ENCODE assay signal across 18 cellular contexts in the genomic region with DNA sequence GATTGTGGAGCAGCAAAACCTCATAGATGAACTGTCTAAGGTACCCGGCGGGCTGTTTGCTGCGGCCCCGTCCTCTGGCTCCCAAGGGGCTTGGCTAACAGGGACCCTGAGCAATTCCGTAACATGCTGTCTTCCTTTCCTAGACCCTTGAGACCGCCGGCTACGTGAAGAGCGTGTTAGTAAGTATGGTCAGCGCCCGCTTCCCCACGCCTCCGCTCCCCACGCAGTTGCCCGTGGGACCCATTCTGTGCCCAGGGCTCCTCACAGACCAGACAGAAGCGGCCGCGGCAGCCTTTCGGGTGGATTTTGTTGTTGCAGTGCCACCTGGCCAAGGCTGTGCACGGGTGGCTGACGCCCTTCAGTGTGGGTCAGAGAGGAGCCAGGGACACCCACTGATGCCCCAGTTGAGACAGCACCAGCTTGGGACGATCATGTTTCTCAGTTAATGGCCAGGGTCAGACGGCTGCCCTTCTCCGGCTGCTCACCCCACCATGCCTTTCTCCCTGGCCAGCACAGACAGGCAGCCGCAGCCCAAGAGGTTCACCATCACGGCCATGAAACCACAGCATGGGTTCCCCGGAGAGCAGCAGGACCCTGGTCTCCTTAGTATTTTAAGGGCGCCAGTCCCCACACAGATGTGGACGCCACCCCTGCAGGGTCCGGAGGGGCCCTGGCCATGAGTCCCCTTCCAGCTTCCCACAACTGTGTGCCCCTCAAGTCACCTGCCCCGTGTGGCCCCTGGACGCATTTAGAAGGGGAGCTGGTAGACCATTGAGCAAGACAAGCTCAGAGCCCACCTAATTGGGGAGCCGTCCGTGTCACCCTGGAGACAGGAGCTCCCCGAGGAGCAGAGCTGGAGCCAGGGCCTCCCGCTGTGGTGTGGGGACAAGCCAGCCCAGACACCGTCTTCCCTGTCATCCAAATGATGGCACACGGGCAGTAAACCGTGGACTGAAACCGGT. TPM values are rescaled to one million over a fixed set of nuclear protein-coding genes. Genes with fewer than 3 reads are reported as not detected.
A peak's percentile ranks its signal among the peaks of the same experiment; 100 is the strongest.
DNase-seq lines count a peak whose midpoint lies in the region; ATAC-seq lines count a peak whose summit lies in the region.
"Had no signal": no experiment of that assay in that cellular context is flagged by ENCODE, and none has a peak within 500 bp of the region (broad histone marks: within the 10 kb centered on the region; RNA-seq: fewer than 3 reads in every experiment).

No MANE protein-coding gene starts in this region.

- H3K27ac ChIP-seq in BLaER1 (peak overlapping the region; percentile 23; the same call in 1 of the 2 replicates), neuronal stem cell (replicated peaks; ENCODE audit: low read length) (no peak overlapping the region)
- 0 out of 22 replicates have a peak overlapping the region, but pooled peaks of 1 of the 11 experiments have one; percentile 10 for H3K27ac ChIP-seq in BLaER1 treated with 17β-estradiol and CSF1 and Interleukin-3, amounts not matched to agents 10 nM and 100 nM
- H3K27ac ChIP-seq: PC-9 had no signal

- 0 out of 2 replicates have a peak overlapping the region, but pooled peaks have one; percentile 14 for H3K4me3 ChIP-seq in BLaER1
- no peak overlapping the region; a peak in 1 of 20 replicates for H3K4me3 ChIP-seq in BLaER1 treated with 17β-estradiol and CSF1 and Interleukin-3, amounts not matched to agents 10 nM and 100 nM
- H3K4me3 ChIP-seq in neuronal stem cell (ENCODE audit: low read length in 2 of 2), result no peak overlapping the region
- H3K4me3 ChIP-seq: PC-9 had no signal

- intact Hi-C loops in left ventricle myocardium superior (cut with micrococcal nuclease) (no loop called here), left colon (cut with DNase I, micrococcal nuclease) (no loop called here)

- no peak overlapping the region for H2AFZ ChIP-seq in neuronal stem cell (ENCODE audit: low read length)
- H2AFZ ChIP-seq: PC-9 had no signal

- no peak for ATAC-seq in left ventricle myocardium superior
- no peak for ATAC-seq in stimulated activated naive CD8-positive, alpha-beta T cell treated with anti-CD3 and anti-CD28 coated beads, Interleukin-15, Interleukin-2, amounts not matched to agents 100 U/mL and 50 U/mL, for 24 hours
- ATAC-seq in left colon, result no peak
- ATAC-seq: HepG2 had no signal

- no peak overlapping the region for H4K8ac ChIP-seq in neuronal stem cell (ENCODE audit: low read depth, low read length)

- H2AK5ac ChIP-seq in neuronal stem cell (ENCODE audit: low read depth, low read length), result peak overlapping the region; percentile 8

- peak overlapping the region; percentile 83 for H3K4me2 ChIP-seq in BLaER1
- peak overlapping the region in 10 of 11 experiments; percentile 7 to 85 (median 81); a peak in 19 of 22 replicates for H3K4me2 ChIP-seq in BLaER1 treated with 17β-estradiol and CSF1 and Interleukin-3, amounts not matched to agents 10 nM and 100 nM
- H3K4me2 ChIP-seq in neuronal stem cell (ENCODE audit: insufficient read depth, low read length, poor library complexity, severe bottlenecking), result no peak overlapping the region
- H3K4me2 ChIP-seq: PC-9 had no signal

- no peaks in the 10 kb centered on the region for H4K20me1 ChIP-seq in BLaER1
- peaks cover 0 to 34% (median 0%) of the 10 kb centered on the region in 11 experiments; a peak in 7 of 22 replicates for H4K20me1 ChIP-seq in BLaER1 treated with 17β-estradiol and CSF1 and Interleukin-3, amounts not matched to agents 10 nM and 100 nM

- H3K9me3 ChIP-seq in BLaER1, result no peaks in the 10 kb centered on the region
- no peaks in the 10 kb centered on the region for H3K9me3 ChIP-seq in BLaER1 treated with 17β-estradiol and CSF1 and Interleukin-3, amounts not matched to agents 10 nM and 100 nM (replicated peaks in 1 of 11)
- H3K9me3 ChIP-seq in neuronal stem cell (replicated peaks in 1 of 2; ENCODE audit: control insufficient read depth in 2 of 2, insufficient read depth in 1 of 2, low read depth in 1 of 2, low read length in 2 of 2), result peaks cover 0 to 3% of the 10 kb centered on the region in 2 donors

- H2BK15ac ChIP-seq in neuronal stem cell (ENCODE audit: low read length), result no peak overlapping the region

- no peak overlapping the region for H2BK5ac ChIP-seq in neuronal stem cell (ENCODE audit: low read length)

- H2BK12ac ChIP-seq in neuronal stem cell (ENCODE audit: low read length), result no peak overlapping the region

- H3K4me1 ChIP-seq in BLaER1, result peaks cover 73% of the 10 kb centered on the region
- H3K4me1 ChIP-seq in BLaER1 treated with 17β-estradiol and CSF1 and Interleukin-3, amounts not matched to agents 10 nM and 100 nM, result peaks cover 12 to 74% (median 61%) of the 10 kb centered on the region in 10 experiments; a peak in 18 of 20 replicates
- H3K4me1 ChIP-seq in neuronal stem cell (ENCODE audit: control insufficient read depth in 2 of 2, insufficient read depth in 1 of 2, low read depth in 1 of 2, low read length in 2 of 2), result peaks cover 3 to 6% of the 10 kb centered on the region in 2 donors

- no peak overlapping the region for H4K91ac ChIP-seq in neuronal stem cell (ENCODE audit: low read depth, low read length, poor library complexity)

- no peak overlapping the region for H3K4ac ChIP-seq in neuronal stem cell (ENCODE audit: low read length)

- H3K27me3 ChIP-seq in BLaER1, result peaks cover 13% of the 10 kb centered on the region; the same call in 1 of the 2 replicates
- H3K27me3 ChIP-seq in BLaER1 treated with 17β-estradiol and CSF1 and Interleukin-3, amounts not matched to agents 10 nM and 100 nM, result peaks cover 0 to 31% (median 0%) of the 10 kb centered on the region in 11 experiments; a peak in 9 of 22 replicates
- peaks cover 0 to 25% (median 2%) of the 10 kb centered on the region in 3 experiments for H3K27me3 ChIP-seq in neuronal stem cell (ENCODE audit: control insufficient read depth in 3 of 3, insufficient read depth in 3 of 3, low read depth in 1 of 3, low read length in 3 of 3)

- no CpG with 5 or more reads among the region's 40 CpGs for WGBS in neuronal stem cell (ENCODE audit: extremely low coverage in 2 of 2, insufficient read length in 2 of 2, insufficient replicate concordance in 1 of 2), 2 donors

- peak; percentile 12 for DNase-seq in left ventricle myocardium superior
- no peak for DNase-seq in neuronal stem cell (ENCODE audit: low spot score)
- DNase-seq in stimulated activated naive CD8-positive, alpha-beta T cell treated with anti-CD3 and anti-CD28 coated beads, Interleukin-15, Interleukin-2, amounts not matched to agents 100 U/mL and 50 U/mL, for 24 hours, result no peak
- no peak for DNase-seq in OCI-M1 (lab: John Stamatoyannopoulos, UW)
- no peak for DNase-seq in left colon
- DNase-seq: Calu3; CD4-positive, alpha-beta memory T cell; DMS53; H9; KG1; NCI-H1436; NCI-H2029 treated with DMSO at 0.1 percent for 48 hours; NCI-H510A treated with DMSO at 0.1 percent for 48 hours; NCI-H82; PC-9 had no signal

- H3K9ac ChIP-seq in BLaER1, result peak overlapping the region; percentile 10; the same call in 1 of the 2 replicates
- peak overlapping the region in 2 of 11 experiments; percentile 10 to 55; a peak in 3 of 22 replicates for H3K9ac ChIP-seq in BLaER1 treated with 17β-estradiol and CSF1 and Interleukin-3, amounts not matched to agents 10 nM and 100 nM
- H3K9ac ChIP-seq in neuronal stem cell (ENCODE audit: low read depth, low read length, poor library complexity), result no peak overlapping the region

- no peaks in the 10 kb centered on the region for H3K36me3 ChIP-seq in BLaER1
- no peaks in the 10 kb centered on the region for H3K36me3 ChIP-seq in BLaER1 treated with 17β-estradiol and CSF1 and Interleukin-3, amounts not matched to agents 10 nM and 100 nM
- peaks cover 0 to 2% of the 10 kb centered on the region in 2 donors for H3K36me3 ChIP-seq in neuronal stem cell (replicated peaks in 1 of 2; ENCODE audit: control insufficient read depth in 2 of 2, insufficient read depth in 2 of 2, low read length in 2 of 2)

- no peak overlapping the region for H2BK120ac ChIP-seq in neuronal stem cell (ENCODE audit: low read depth, low read length)

- H3K23ac ChIP-seq in neuronal stem cell (ENCODE audit: low read depth, low read length, poor library complexity), result no peak overlapping the region

- no peak overlapping the region for H3K14ac ChIP-seq in neuronal stem cell (ENCODE audit: low read length)

- no peak overlapping the region for H3K18ac ChIP-seq in neuronal stem cell (ENCODE audit: low read length)

- peaks cover 4% of the 10 kb centered on the region for H3K79me1 ChIP-seq in neuronal stem cell (ENCODE audit: low read depth, low read length)

RNA-seq across cellular contexts. Expression of a gene that starts 49.4 kb away (rescaled TPM):
- total RNA-seq in left ventricle myocardium superior (45.2 TPM), left colon (under 1 TPM in 1 of 2 donors, not detected in 1; 0.45 TPM)
- polyA plus RNA-seq in neuronal stem cell (2013, experiment 1 of 2), result 27.1 TPM
- polyA plus RNA-seq in neuronal stem cell (2013, experiment 2 of 2), result 25.4 TPM
- total RNA-seq: Calu3 had no signal

Comparison
In these comparisons a context has a peak if more than half of its experiments do, and no peak if none do; other contexts are left out.
1. RNA of a gene that starts 49.4 kb away (total RNA-seq): 45.2 TPM in left ventricle myocardium superior (single experiment); 0.45 TPM in left colon; every median in the first group is over 10 times any median in the second.